In genomic region chr9:91078041-91078441, GRCh38 we compare ENCODE assay signal across 15 cellular contexts.
"Had no signal": no experiment of that assay in that cellular context is flagged by ENCODE, and none has a peak within 500 bp of the region (broad histone marks: within the 10 kb centered on the region; RNA-seq: fewer than 3 reads in every experiment).

No MANE protein-coding gene starts in this region.

- FAIRE-seq: endothelial cell of umbilical vein had no signal

- H3K4me3 ChIP-seq: ascending aorta, cardiac muscle cell, colonic mucosa, gastroesophageal sphincter, right atrium auricular region had no signal

- H3K36me3 ChIP-seq: ascending aorta, cardiac muscle cell, colonic mucosa, gastroesophageal sphincter, right atrium auricular region had no signal

- H3K4me1 ChIP-seq: ascending aorta, colonic mucosa had no signal

- H3K27me3 ChIP-seq: ascending aorta, cardiac muscle cell, colonic mucosa, gastroesophageal sphincter, right atrium auricular region had no signal

- H3K9me3 ChIP-seq: ascending aorta, colonic mucosa, gastroesophageal sphincter, right atrium auricular region had no signal

- DNase-seq: activated CD4-positive, alpha-beta T cell treated with anti-CD3 and anti-CD28 coated beads, Interleukin-2, amount 50 U/mL, for 4 hours; activated gamma-delta T cell; activated naive CD8-positive, alpha-beta T cell treated with anti-CD3 and anti-CD28 coated beads, Interleukin-2, amount 10 ng/mL, durations not matched to agents 7 days and 5 days; activated T-cell treated with anti-CD3 and anti-CD28 coated beads, Interleukin-2, amount 50 U/mL, for 1 hour; colonic mucosa; kidney glomerular epithelial cell; naive thymus-derived CD4-positive, alpha-beta T cell; posterior cingulate gyrus; stimulated activated naive B cell treated with anti-CD40 and anti-IgM and Interleukin-4, amounts not matched to agents 10 μg/mL and 1 μg/mL and 100 μg/mL, for 72 hours; T-helper 2 cell had no signal

- H3K27ac ChIP-seq: ascending aorta, cardiac muscle cell, colonic mucosa, gastroesophageal sphincter, right atrium auricular region had no signal
